Comparison of ENCODE assay signal across 8 cellular contexts in the genomic region with DNA sequence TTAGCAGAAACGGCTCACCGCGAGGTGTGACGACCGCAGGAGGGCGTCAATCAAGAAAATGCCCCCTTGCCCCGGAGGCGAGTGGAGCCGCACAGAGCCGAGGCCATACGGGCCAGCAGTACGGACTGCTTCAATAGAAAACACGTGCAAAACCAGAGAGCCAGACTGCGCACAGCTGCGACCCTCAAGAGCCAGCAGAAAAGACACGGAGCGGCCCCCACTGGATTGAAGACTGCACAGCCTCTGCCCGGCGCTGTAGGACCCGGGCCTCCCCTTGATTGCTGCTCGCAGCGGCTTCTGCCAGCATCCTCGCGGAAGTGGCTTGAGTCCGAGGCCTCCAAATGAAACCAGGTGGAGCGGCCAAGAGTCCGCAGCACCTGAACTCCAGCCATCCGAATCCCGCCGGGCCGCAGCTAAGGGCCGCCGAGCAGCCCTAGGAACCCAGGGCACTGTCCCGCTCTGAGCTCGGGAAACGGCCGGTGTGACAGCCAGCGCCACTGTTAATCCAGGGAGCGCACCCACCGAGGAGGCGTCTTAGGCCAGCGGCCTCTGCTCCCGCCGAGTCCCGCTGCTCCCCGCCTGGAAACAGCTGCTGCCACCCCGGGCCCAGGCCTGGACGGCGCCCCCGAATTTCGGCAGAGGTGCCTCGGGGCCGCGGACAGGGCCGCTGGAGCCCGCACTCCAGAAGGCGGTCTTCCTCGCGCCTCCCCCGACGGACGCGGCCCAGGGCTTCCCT. TPM values are rescaled to one million over a fixed set of nuclear protein-coding genes. Genes with fewer than 3 reads are reported as not detected.
A peak's percentile ranks its signal among the peaks of the same experiment; 100 is the strongest.
DNase-seq lines count a peak whose midpoint lies in the region; ATAC-seq, FAIRE-seq and TF ChIP-seq lines count a peak whose summit lies in the region.

No MANE protein-coding gene starts in this region.

- H3K9ac ChIP-seq in GM12878 (ENCODE audit: control insufficient read depth, insufficient read depth, low read length), result peak overlapping the region; percentile 16; the same call in 1 of the 2 replicates

- RAD21 ChIA-PET in GM12878 (lab: Charles Lee; ENCODE audit: unreplicated experiment), result interaction anchor here (1.4 kb wide), 1 partner anchor 54 kb away, joined by 3 read pairs; no protein-coding TSS in a partner anchor

- no peaks in the 10 kb centered on the region for H3K79me2 ChIP-seq in GM12878 (ENCODE audit: control insufficient read depth, insufficient read depth, low read length)

- in situ Hi-C loops in HAP-1 (cut with MboI; ENCODE audit: low sequenced_read_pairs), result no loop called here
- in situ Hi-C loops in GM12878 (cut with MboI), result no loop called here

- no peak for TF ChIP-seq EP300 in GM12878 (IDR thresholded peaks at IDR 0.05; ENCODE audit: borderline replicate concordance in 1 of 2, control insufficient read depth in 1 of 2, low read depth in 2 of 2, low read length in 2 of 2)

- no peak for TF ChIP-seq CTCF in GM12878 (IDR thresholded peaks at IDR 0.05 in 2 of 3, conservative IDR thresholded peaks at IDR 0.05 in 1 of 3; ENCODE audit: control insufficient read depth in 2 of 3, extremely low read depth in 1 of 3, insufficient read depth in 1 of 3, low read depth in 3 of 3, low read length in 3 of 3)

- H3K9me3 ChIP-seq in HAP-1 (no peaks in the 10 kb centered on the region; the same call in 1 of the 2 replicates), GM12878 (replicated peaks; ENCODE audit: control insufficient read depth, insufficient read depth, low read length) (peaks cover 4% of the 10 kb centered on the region; the same call in 1 of the 3 replicates)

- ATAC-seq in GM12878 (peak; percentile 35), GM18498 (IDR thresholded peaks at IDR 0.05; ENCODE audit: unreplicated experiment) (no peak)

- peak overlapping the region; percentile 56 for H2AFZ ChIP-seq in GM12878 (ENCODE audit: control insufficient read depth, low read depth, low read length)

- H3K36me3 ChIP-seq in HAP-1 (replicated peaks) (peaks cover 13% of the 10 kb centered on the region; the same call in 1 of the 2 replicates), GM12878 (ENCODE audit: control insufficient read depth in 2 of 2, insufficient read depth in 2 of 2, low read length in 1 of 2) (no peaks in the 10 kb centered on the region)

- peak overlapping the region; percentile 88 for H3K4me2 ChIP-seq in GM12878 (ENCODE audit: control insufficient read depth, insufficient read depth)

- CTCF ChIA-PET in GM12878 (lab: Yijun Ruan, JAX), result interaction anchor here (0.8 kb wide), 1 partner anchor 50 kb away, joined by 3 read pairs; no protein-coding TSS in a partner anchor

- POLR2A ChIA-PET in GM12878 (lab: Charles Lee), result interaction anchor here (0.6 kb wide), 1 partner anchor 786 kb away, joined by 3 read pairs; no protein-coding TSS in a partner anchor

- no peak for TF ChIP-seq POLR2A in GM12878 (IDR thresholded peaks at IDR 0.05; ENCODE audit: low read depth, low read length)

- WGBS in GM12878 (ENCODE audit: insufficient coverage, insufficient replicate concordance, low lambda C conversion rate, missing lambda C conversion rate), result 2% methylated on average over 60 of the region's 63 CpGs

- SMC1A ChIA-PET in GM12878 (lab: Charles Lee; ENCODE audit: uncharacterized antibody, unreplicated experiment), result no interaction called here

- H3K4me1 ChIP-seq in HAP-1 (peaks cover 17% of the 10 kb centered on the region), GM12878 (ENCODE audit: control insufficient read depth, insufficient read depth, low read length) (peaks cover 16% of the 10 kb centered on the region)

- H3K27me3 ChIP-seq in HAP-1 (ENCODE audit: low read depth), result no peaks in the 10 kb centered on the region
- peaks cover 0 to 24% of the 10 kb centered on the region in 2 experiments for H3K27me3 ChIP-seq in GM12878 (replicated peaks in 1 of 2; ENCODE audit: control insufficient read depth in 2 of 2, insufficient read depth in 2 of 2, low read length in 1 of 2)

- peak; percentile 75 for DNase-seq in ELF-1 (ENCODE audit: low read depth, low spot score)
- DNase-seq in HAP-1 (ENCODE audit: low spot score in 2 of 2), result peak in 1 of 2 experiments; percentile 50
- peak; percentile 19 to 54 for DNase-seq in NCI-H524 (lab: John Stamatoyannopoulos, UW)
- DNase-seq in GM12878 (ENCODE audit: low read depth, low spot score), result no peak
- DNase-seq in iris pigment epithelial cell (ENCODE audit: low read depth), result peak; percentile 50
- DNase-seq in stimulated activated CD8-positive, alpha-beta memory T cell treated with anti-CD3 and anti-CD28 coated beads, Interleukin-4, amount 100 ng/mL, for 48 hours, result peak; percentile 32
- no peak for DNase-seq in anterior cingulate cortex (lab: John Stamatoyannopoulos, UW)

- H3K4me3 ChIP-seq in HAP-1, result peak overlapping the region; percentile 43
- peak overlapping the region; percentile 50; the same call in 1 of the 2 replicates for H3K4me3 ChIP-seq in GM12878

- no peak for FAIRE-seq in GM12878 (lab: Jason Lieb, UNC)

- TF ChIP-seq RAD21 in GM12878 (IDR thresholded peaks at IDR 0.05; ENCODE audit: insufficient read depth, low read depth, low read length), result no peak

- intact Hi-C loops in GM12878 (cut with micrococcal nuclease; ENCODE audit: unreplicated experiment), result no loop called here

- H4K20me1 ChIP-seq in GM12878 (ENCODE audit: control insufficient read depth, insufficient read depth), result no peaks in the 10 kb centered on the region

- no TSS peak for BruUV-seq in GM12878 (replicated peaks; lab: Mats Ljungman, UMichigan)

- no peak overlapping the region for H3K27ac ChIP-seq in GM12878 (ENCODE audit: control insufficient read depth, insufficient read depth)

TF ChIP-seq in GM12878, 131 proteins besides CTCF, POLR2A, EP300 and RAD21:
- TF ChIP-seq SUZ12 (IDR thresholded peaks at IDR 0.05; ENCODE audit: unreplicated experiment) (peak; percentile 55), SPI1 (IDR thresholded peaks at IDR 0.05; ENCODE audit: borderline replicate concordance, insufficient read depth, low read depth, low read length) (no peak), RUNX3 (IDR thresholded peaks at IDR 0.05; ENCODE audit: low read length) (0 out of 2 replicates have a peak, but pooled peaks have one; percentile 31), IKZF1 (conservative IDR thresholded peaks at IDR 0.05) (peak; percentile 61)

RNA-seq across cellular contexts. Expression of a gene that starts 0.7 kb away (rescaled TPM):
- 4.8 and 5.2 TPM in 2 replicates for total RNA-seq in GM12878 (2013; cell fraction: nucleolus; rRNA removed)
- total RNA-seq in GM12878 (2014; rRNA removed), result 10.1 and 14.2 TPM in 2 replicates
- 15.1 and 15.4 TPM in 2 replicates for total RNA-seq in GM12878 (2014; rRNA removed; fragmentation: Illumina TruSeq; extraction: Trizol)
- 17.8 and 21.6 TPM in 2 replicates for total RNA-seq in GM12878 (2021)
- polyA plus RNA-seq in GM12878 (2011; ENCODE audit: low read depth), result 3.2 TPM
- 3.9 and 4.5 TPM in 2 replicates for polyA plus RNA-seq in GM12878 (2011; rRNA removed)
- polyA plus RNA-seq in GM12878 (2011; cell fraction: cytosol; rRNA removed), result 1.7 and 2.1 TPM in 2 replicates
- 6.7 and 11.7 TPM in 2 replicates for polyA plus RNA-seq in GM12878 (2011; cell fraction: nucleus; rRNA removed)
- 2.9 and 4.5 TPM in 2 replicates for polyA plus RNA-seq in GM12878 (2012)
- 21.1 and 26.3 TPM in 2 replicates for polyA plus RNA-seq in GM12878 (2014; fragmentation: Illumina TruSeq; extraction: Trizol)
- 10 to 100 TPM in 1 of 2 experiments, 1 to 10 TPM in 1; 8.6 to 11.9 TPM for polyA plus RNA-seq in GM12878 (2014; fragmentation: Nextera tagmentation; extraction: Ambion mirVana)
- 17.8 and 18.1 TPM in 2 replicates for polyA plus RNA-seq in GM12878 (2014; rRNA removed)
- 10 to 100 TPM; 30.9 to 32.8 TPM for polyA plus RNA-seq in GM12878 (2016; fragmentation: Nextera tagmentation; extraction: Ambion mirVana)
- polyA minus RNA-seq in GM12878 (2011; rRNA and poly(A)+ RNA removed), result 1.3 and 4.8 TPM in 2 replicates
- polyA minus RNA-seq in GM12878 (2011; cell fraction: cytosol; rRNA and poly(A)+ RNA removed), result 1.2 and 1.9 TPM in 2 replicates
- polyA minus RNA-seq in GM12878 (2011; cell fraction: nucleus; rRNA and poly(A)+ RNA removed), result 4.2 and 11.5 TPM in 2 replicates

Comparison
In these comparisons a context has a peak if more than half of its experiments do, and no peak if none do; other contexts are left out.
1. DNase-seq: peak in ELF-1 (single experiment), NCI-H524 (2 of 2), iris pigment epithelial cell (single experiment) and stimulated activated CD8-positive, alpha-beta memory T cell treated with anti-CD3 and anti-CD28 coated beads, Interleukin-4, amount 100 ng/mL, for 48 hours (single experiment); none in GM12878 (single experiment) and anterior cingulate cortex (0 of 58).